In genomic region chr17:38749222-38750043, GRCh38 we compare ENCODE assay signal across 1 cellular context.
TF ChIP-seq lines count a peak whose summit lies in the region.

No MANE protein-coding gene starts in this region.

TF ChIP-seq in HepG2, 621 proteins besides CTCF, POLR2A, EP300 and RAD21 (continued from another document):
- no peak; the same call in 1 of the 2 replicates for TF ChIP-seq ZNF503 (CRISPR knock-in tag; IDR thresholded peaks at IDR 0.05)
- no peak for TF ChIP-seq BHLHE40 (IDR thresholded peaks at IDR 0.05; ENCODE audit: low read length)
- no peak for TF ChIP-seq NR1H2 (CRISPR knock-in tag; IDR thresholded peaks at IDR 0.05; ENCODE audit: borderline replicate concordance, low read depth)
- TF ChIP-seq MAFF (IDR thresholded peaks at IDR 0.05; ENCODE audit: low read depth, low read length): no peak
- TF ChIP-seq THAP9 (CRISPR knock-in tag; IDR thresholded peaks at IDR 0.05; ENCODE audit: borderline replicate concordance): peak; percentile 27; the same call in 1 of the 2 replicates
- TF ChIP-seq DMTF1 (CRISPR knock-in tag; IDR thresholded peaks at IDR 0.05): no peak
- peak; percentile 80; the same call in 1 of the 2 replicates for TF ChIP-seq HDAC6 (IDR thresholded peaks at IDR 0.05; ENCODE audit: low read depth, low read length)
- TF ChIP-seq HNRNPH1 (optimal IDR thresholded peaks at IDR 0.05; ENCODE audit: low read depth, low read length): no peak
- no peak; the same call in 1 of the 2 replicates for TF ChIP-seq ZNF121 (CRISPR knock-in tag; IDR thresholded peaks at IDR 0.05)
- no peak for TF ChIP-seq HCFC1 (IDR thresholded peaks at IDR 0.05; ENCODE audit: low read depth, low read length)
- 0 out of 2 replicates have a peak, but pooled peaks have one; percentile 20 for TF ChIP-seq ZNF180 (CRISPR knock-in tag; IDR thresholded peaks at IDR 0.05; ENCODE audit: borderline replicate concordance, low read depth)
- TF ChIP-seq FOXA1 (IDR thresholded peaks at IDR 0.05): no peak
- TF ChIP-seq FOXA1 (CRISPR knock-in tag; IDR thresholded peaks at IDR 0.05): no peak
- TF ChIP-seq THAP8 (CRISPR knock-in tag; IDR thresholded peaks at IDR 0.05; ENCODE audit: borderline replicate concordance): 0 out of 2 replicates have a peak, but pooled peaks have one; percentile 73
- no peak for TF ChIP-seq PAF1 (CRISPR knock-in tag; IDR thresholded peaks at IDR 0.05)
- TF ChIP-seq KDM5B (CRISPR knock-in tag; IDR thresholded peaks at IDR 0.05; ENCODE audit: borderline replicate concordance): peak; percentile 72; the same call in 1 of the 2 replicates
- no peak for TF ChIP-seq PRDM4 (CRISPR knock-in tag; IDR thresholded peaks at IDR 0.05; ENCODE audit: borderline replicate concordance)
- peak; percentile 60 for TF ChIP-seq SP4 (CRISPR knock-in tag; IDR thresholded peaks at IDR 0.05)
- no peak; the same call in 1 of the 2 replicates for TF ChIP-seq ZNF33B (CRISPR knock-in tag; IDR thresholded peaks at IDR 0.05)
- TF ChIP-seq NPAS2 (CRISPR knock-in tag; IDR thresholded peaks at IDR 0.05; ENCODE audit: borderline replicate concordance): no peak
- TF ChIP-seq ZNF644 (CRISPR knock-in tag; IDR thresholded peaks at IDR 0.05; ENCODE audit: low read depth): no peak; the same call in 1 of the 2 replicates
- TF ChIP-seq HNRNPL (IDR thresholded peaks at IDR 0.05; ENCODE audit: low read depth, low read length): peak; percentile 70; the same call in 1 of the 2 replicates
- no peak for TF ChIP-seq ZNF646 (CRISPR knock-in tag; IDR thresholded peaks at IDR 0.05)
- TF ChIP-seq TFAP4 (IDR thresholded peaks at IDR 0.05; ENCODE audit: borderline replicate concordance, low read depth): peak; percentile 84; the same call in 1 of the 2 replicates
- no peak for TF ChIP-seq ZFP62 (CRISPR knock-in tag; IDR thresholded peaks at IDR 0.05)
- peak in 1 of 2 experiments; percentile 21; a peak in 1 of 4 replicates for TF ChIP-seq NR2F1 (CRISPR knock-in tag; IDR thresholded peaks at IDR 0.05)
- TF ChIP-seq HOXA9 (CRISPR knock-in tag; IDR thresholded peaks at IDR 0.05; ENCODE audit: borderline replicate concordance): 0 out of 2 replicates have a peak, but pooled peaks have one; percentile 67
- no peak for TF ChIP-seq NFIB (CRISPR knock-in tag; IDR thresholded peaks at IDR 0.05; ENCODE audit: borderline replicate concordance)
- TF ChIP-seq GPN1 (CRISPR knock-in tag; IDR thresholded peaks at IDR 0.05; ENCODE audit: borderline replicate concordance): no peak; the same call in 1 of the 2 replicates
- peak; percentile 88; the same call in 1 of the 2 replicates for TF ChIP-seq NFKB2 (CRISPR knock-in tag; IDR thresholded peaks at IDR 0.05; ENCODE audit: borderline replicate concordance)
- TF ChIP-seq ZNF7 (CRISPR knock-in tag; IDR thresholded peaks at IDR 0.05): no peak
- no peak; the same call in 1 of the 2 replicates for TF ChIP-seq MXD4 (CRISPR knock-in tag; IDR thresholded peaks at IDR 0.05)
- TF ChIP-seq GLI4 (CRISPR knock-in tag; IDR thresholded peaks at IDR 0.05; ENCODE audit: borderline replicate concordance): 0 out of 2 replicates have a peak, but pooled peaks have one; percentile 50
- no peak for TF ChIP-seq YEATS4 (CRISPR knock-in tag; IDR thresholded peaks at IDR 0.05; ENCODE audit: borderline replicate concordance)
- 0 out of 2 replicates have a peak, but pooled peaks have one; percentile 50 for TF ChIP-seq CHCHD3 (CRISPR knock-in tag; IDR thresholded peaks at IDR 0.05)
- TF ChIP-seq ZNF775 (CRISPR knock-in tag; IDR thresholded peaks at IDR 0.05; ENCODE audit: borderline replicate concordance): 0 out of 2 replicates have a peak, but pooled peaks have one; percentile 31
- TF ChIP-seq CENPBD1 (CRISPR knock-in tag; IDR thresholded peaks at IDR 0.05; ENCODE audit: borderline replicate concordance, low read depth): 0 out of 2 replicates have a peak, but pooled peaks have one; percentile 89
- peak; percentile 88 for TF ChIP-seq TBX2 (CRISPR knock-in tag; IDR thresholded peaks at IDR 0.05; ENCODE audit: borderline replicate concordance)
- TF ChIP-seq ZNF746 (CRISPR knock-in tag; IDR thresholded peaks at IDR 0.05): peak; percentile 86; the same call in 1 of the 2 replicates
- TF ChIP-seq ZFP37 (CRISPR knock-in tag; IDR thresholded peaks at IDR 0.05; ENCODE audit: borderline replicate concordance): peak; percentile 79; the same call in 1 of the 2 replicates
- TF ChIP-seq ZNF431 (CRISPR knock-in tag; IDR thresholded peaks at IDR 0.05; ENCODE audit: borderline replicate concordance, low read depth): peak; percentile 50; the same call in 1 of the 2 replicates
TF ChIP-seq in HepG2: peak in this region for 323.
